ENCODE assay signal across 12 cellular contexts in genomic region chr20:25303292-25304024, GRCh38.
"Had no signal": no experiment of that assay in that cellular context is flagged by ENCODE, and none has a peak within 500 bp of the region (broad histone marks: within the 10 kb centered on the region; RNA-seq: fewer than 3 reads in every experiment).

No MANE protein-coding gene starts in this region.

- H3K4me3 ChIP-seq: lower lobe of right lung, tibial nerve, vagina had no signal

- ATAC-seq: lower lobe of right lung; natural killer cell treated with Interleukin-12 subunit alpha and Interleukin-12 subunit beta and Interleukin-15 and Interleukin-18, amount 100 ng/mL, for 72 hours had no signal

- H3K27me3 Mint-ChIP-seq: natural killer cell treated with Interleukin-12 subunit alpha and Interleukin-12 subunit beta and Interleukin-15 and Interleukin-18, amount 100 ng/mL, for 72 hours had no signal

- H3K9me3 ChIP-seq: lower lobe of right lung, tibial nerve, vagina had no signal

- H3K27ac Mint-ChIP-seq: activated T-helper 1 cell treated with anti-CD3 and anti-CD28 coated beads, Interleukin-12 subunit alpha, Interleukin-12 subunit beta, Interleukin-2, Interleukin-4 antibody, amounts not matched to agents 30 ng/mL and 10 ng/mL and 1 ng/mL, durations not matched to agents 14 hours and 24 hours and 36 hours had no signal

- H3K36me3 Mint-ChIP-seq: natural killer cell treated with Interleukin-12 subunit alpha and Interleukin-12 subunit beta and Interleukin-15 and Interleukin-18, amount 100 ng/mL, for 72 hours had no signal

- H3K9me3 Mint-ChIP-seq: activated T-helper 1 cell treated with anti-CD3 and anti-CD28 coated beads, Interleukin-12 subunit alpha, Interleukin-12 subunit beta, Interleukin-2, Interleukin-4 antibody, amounts not matched to agents 30 ng/mL and 10 ng/mL and 1 ng/mL, durations not matched to agents 14 hours and 24 hours and 36 hours; natural killer cell treated with Interleukin-12 subunit alpha and Interleukin-12 subunit beta and Interleukin-15 and Interleukin-18, amount 100 ng/mL, for 72 hours had no signal

- H3K27ac ChIP-seq: epithelial cell of prostate, lower lobe of right lung, vagina had no signal

- H3K27me3 ChIP-seq: tibial nerve, vagina had no signal

- H3K4me1 ChIP-seq: lower lobe of right lung, vagina had no signal

- H3K4me3 Mint-ChIP-seq: activated T-helper 1 cell treated with anti-CD3 and anti-CD28 coated beads, Interleukin-12 subunit alpha, Interleukin-12 subunit beta, Interleukin-2, Interleukin-4 antibody, amounts not matched to agents 30 ng/mL and 10 ng/mL and 1 ng/mL, durations not matched to agents 14 hours and 24 hours and 36 hours; natural killer cell treated with Interleukin-12 subunit alpha and Interleukin-12 subunit beta and Interleukin-15 and Interleukin-18, amount 100 ng/mL, for 72 hours had no signal

- DNase-seq: activated CD4-positive, alpha-beta T cell treated with anti-CD3 and anti-CD28 coated beads, Interleukin-2, amount 50 U/mL, for 4 hours; foreskin fibroblast; lower lobe of right lung; stimulated activated CD4-positive, alpha-beta T cell treated with anti-CD3 and anti-CD28 coated beads, Interleukin-12 subunit alpha, Interleukin-12 subunit beta, amount 100 ng/mL, for 4 hours; stimulated activated CD4-positive, alpha-beta T cell treated with anti-CD3 and anti-CD28 coated beads, Interleukin-1b, Interleukin-23, amount 100 ng/mL, for 48 hours; stimulated activated CD8-positive, alpha-beta memory T cell treated with anti-CD3 and anti-CD28 coated beads, Interleukin-4, amount 100 ng/mL, for 48 hours; stimulated activated naive CD4-positive, alpha-beta T cell treated with Interleukin-2 at 50 U/mL for 16 hours had no signal
